ENCODE assay signal across 29 cellular contexts in the genomic region with DNA sequence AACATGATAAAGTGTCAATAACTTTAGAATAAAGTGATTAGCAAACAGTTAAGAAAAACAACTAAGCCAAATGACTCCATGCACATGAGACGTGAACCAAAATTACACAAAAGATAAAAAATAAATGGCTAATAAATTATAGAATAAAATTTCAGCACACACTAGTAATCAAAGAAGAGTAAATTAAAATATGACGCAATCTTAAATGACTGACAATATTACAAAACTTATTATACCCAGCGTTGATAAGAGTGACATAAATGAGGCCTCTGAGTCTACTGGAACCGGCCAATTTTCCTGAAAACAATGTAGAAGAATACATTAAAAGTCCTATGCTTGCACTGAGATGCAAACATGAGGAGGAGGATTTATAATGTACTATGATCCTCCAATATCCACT.
"Had no signal": no experiment of that assay in that cellular context is flagged by ENCODE, and none has a peak within 500 bp of the region (broad histone marks: within the 10 kb centered on the region; RNA-seq: fewer than 3 reads in every experiment).

No MANE protein-coding gene starts in this region.

- DNase-seq: stimulated activated CD4-positive, alpha-beta T cell treated with anti-CD3 and anti-CD28 coated beads, Interleukin-2, amount 100 ng/mL, for 48 hours; stimulated activated CD4-positive, alpha-beta T cell treated with anti-CD3 and anti-CD28 coated beads, Interleukin-4, amount 100 ng/mL, for 1 hour; stimulated activated CD4-positive, alpha-beta T cell treated with anti-CD3 and anti-CD28 coated beads, Interleukin-4, amount 100 ng/mL, for 24 hours; stimulated activated CD4-positive, alpha-beta T cell treated with anti-CD3 and anti-CD28 coated beads, Interleukin-4, amount 100 ng/mL, for 4 hours; stimulated activated CD8-positive, alpha-beta memory T cell treated with anti-CD3 and anti-CD28 coated beads, Interleukin-4, amount 100 ng/mL, for 48 hours; stimulated activated naive B cell treated with anti-CD40 and anti-IgM and Interleukin-4, amounts not matched to agents 10 μg/mL and 1 μg/mL and 100 μg/mL, for 72 hours; stimulated activated naive CD4-positive, alpha-beta T cell; stimulated activated naive CD4-positive, alpha-beta T cell treated with Interleukin-2 at 50 U/mL for 16 hours; stimulated activated naive CD8-positive, alpha-beta T cell treated with anti-CD3 and anti-CD28 coated beads, Interleukin-15, amount 100 ng/mL, for 72 hours; stimulated activated naive CD8-positive, alpha-beta T cell treated with anti-CD3 and anti-CD28 coated beads, Interleukin-15, Interleukin-2, amounts not matched to agents 100 U/mL and 50 U/mL, for 24 hours; stomach; substantia nigra; testis; thyroid gland; tibial artery; transverse colon; trophoblast cell; upper lobe of left lung; upper lobe of right lung; uterus had no signal

- H3K4me3 ChIP-seq: stomach, suprapubic skin, testis, thoracic aorta, thyroid gland, tibial artery, tibial nerve, transverse colon, upper lobe of left lung, upper lobe of right lung, uterus, vagina had no signal

- H3K4me3 Mint-ChIP-seq: stimulated activated effector memory CD8-positive, alpha-beta T cell treated with anti-CD3 and anti-CD28 coated beads, Interleukin-12 subunit alpha, Interleukin-12 subunit beta, amount 100 ng/mL, for 72 hours; stimulated activated memory B cell treated with anti-CD40 and anti-IgM and Interleukin-4, amounts not matched to agents 10 μg/mL and 1 μg/mL and 100 μg/mL, for 72 hours; stimulated activated naive B cell treated with anti-CD40 and anti-IgM and Interleukin-4, amounts not matched to agents 10 μg/mL and 1 μg/mL and 100 μg/mL, for 72 hours; stimulated activated naive CD8-positive, alpha-beta T cell treated with anti-CD3 and anti-CD28 coated beads, Interleukin-15, amount 100 ng/mL, for 72 hours; stimulated activated naive CD8-positive, alpha-beta T cell treated with anti-CD3 and anti-CD28 coated beads, Interleukin-15, Interleukin-2, amounts not matched to agents 100 ng/mL and 50 ng/mL, for 24 hours; type B pancreatic cell had no signal

- H3K36me3 ChIP-seq: stomach, suprapubic skin, thoracic aorta, thyroid gland, tibial artery, tibial nerve, transverse colon, upper lobe of left lung, upper lobe of right lung, uterus, vagina had no signal

- H3K36me3 Mint-ChIP-seq: stimulated activated effector memory CD8-positive, alpha-beta T cell treated with anti-CD3 and anti-CD28 coated beads, Interleukin-12 subunit alpha, Interleukin-12 subunit beta, amount 100 ng/mL, for 72 hours; stimulated activated memory B cell treated with anti-CD40 and anti-IgM and Interleukin-4, amounts not matched to agents 10 μg/mL and 1 μg/mL and 100 μg/mL, for 72 hours; stimulated activated naive B cell treated with anti-CD40 and anti-IgM and Interleukin-4, amounts not matched to agents 10 μg/mL and 1 μg/mL and 100 μg/mL, for 72 hours had no signal

- H3K27me3 ChIP-seq: stomach, suprapubic skin, testis, thyroid gland, tibial artery, tibial nerve, transverse colon, upper lobe of left lung, upper lobe of right lung, uterus, vagina had no signal

- H3K27me3 Mint-ChIP-seq: stimulated activated memory B cell treated with anti-CD40 and anti-IgM and Interleukin-4, amounts not matched to agents 10 μg/mL and 1 μg/mL and 100 μg/mL, for 72 hours; stimulated activated naive B cell treated with anti-CD40 and anti-IgM and Interleukin-4, amounts not matched to agents 10 μg/mL and 1 μg/mL and 100 μg/mL, for 72 hours; stimulated activated naive CD8-positive, alpha-beta T cell treated with anti-CD3 and anti-CD28 coated beads, Interleukin-15, amount 100 ng/mL, for 72 hours; type B pancreatic cell had no signal

- H3K27ac Mint-ChIP-seq: stimulated activated effector memory CD8-positive, alpha-beta T cell treated with anti-CD3 and anti-CD28 coated beads, Interleukin-12 subunit alpha, Interleukin-12 subunit beta, amount 100 ng/mL, for 72 hours; stimulated activated memory B cell treated with anti-CD40 and anti-IgM and Interleukin-4, amounts not matched to agents 10 μg/mL and 1 μg/mL and 100 μg/mL, for 72 hours; stimulated activated naive B cell treated with anti-CD40 and anti-IgM and Interleukin-4, amounts not matched to agents 10 μg/mL and 1 μg/mL and 100 μg/mL, for 72 hours; stimulated activated naive CD8-positive, alpha-beta T cell treated with anti-CD3 and anti-CD28 coated beads, Interleukin-15, amount 100 ng/mL, for 72 hours; stimulated activated naive CD8-positive, alpha-beta T cell treated with anti-CD3 and anti-CD28 coated beads, Interleukin-15, Interleukin-2, amounts not matched to agents 100 ng/mL and 50 ng/mL, for 24 hours; type B pancreatic cell had no signal

- H3K9me3 ChIP-seq: stomach, suprapubic skin, testis, thoracic aorta, thyroid gland, tibial artery, tibial nerve, transverse colon, upper lobe of left lung, upper lobe of right lung, uterus, vagina had no signal

- H3K4me1 ChIP-seq: stomach, suprapubic skin, testis, thyroid gland, tibial artery, tibial nerve, transverse colon, upper lobe of left lung, upper lobe of right lung, uterus, vagina had no signal

- H3K4me1 Mint-ChIP-seq: stimulated activated effector memory CD8-positive, alpha-beta T cell treated with anti-CD3 and anti-CD28 coated beads, Interleukin-12 subunit alpha, Interleukin-12 subunit beta, amount 100 ng/mL, for 72 hours; stimulated activated memory B cell treated with anti-CD40 and anti-IgM and Interleukin-4, amounts not matched to agents 10 μg/mL and 1 μg/mL and 100 μg/mL, for 72 hours; stimulated activated naive B cell treated with anti-CD40 and anti-IgM and Interleukin-4, amounts not matched to agents 10 μg/mL and 1 μg/mL and 100 μg/mL, for 72 hours; stimulated activated naive CD8-positive, alpha-beta T cell treated with anti-CD3 and anti-CD28 coated beads, Interleukin-15, amount 100 ng/mL, for 72 hours had no signal

- FAIRE-seq: urothelium cell line had no signal

- H3K27ac ChIP-seq: stomach, suprapubic skin, testis, thoracic aorta, thyroid gland, tibial artery, tibial nerve, transverse colon, upper lobe of left lung, upper lobe of right lung, uterus, vagina had no signal

- ATAC-seq: stimulated activated effector memory CD8-positive, alpha-beta T cell treated with anti-CD3 and anti-CD28 coated beads, Interleukin-12 subunit alpha, Interleukin-12 subunit beta, amount 100 ng/mL, for 72 hours; stimulated activated memory B cell treated with anti-CD40 and anti-IgM and Interleukin-4, amounts not matched to agents 10 μg/mL and 1 μg/mL and 100 μg/mL, for 72 hours; stimulated activated naive B cell treated with anti-CD40 and anti-IgM and Interleukin-4, amounts not matched to agents 10 μg/mL and 1 μg/mL and 100 μg/mL, for 72 hours; stimulated activated naive CD8-positive, alpha-beta T cell treated with anti-CD3 and anti-CD28 coated beads, Interleukin-15, amount 100 ng/mL, for 72 hours; stimulated activated naive CD8-positive, alpha-beta T cell treated with anti-CD3 and anti-CD28 coated beads, Interleukin-15, Interleukin-2, amounts not matched to agents 100 U/mL and 50 U/mL, for 24 hours; upper lobe of right lung had no signal

- H3K9me3 Mint-ChIP-seq: stimulated activated effector memory CD8-positive, alpha-beta T cell treated with anti-CD3 and anti-CD28 coated beads, Interleukin-12 subunit alpha, Interleukin-12 subunit beta, amount 100 ng/mL, for 72 hours; stimulated activated memory B cell treated with anti-CD40 and anti-IgM and Interleukin-4, amounts not matched to agents 10 μg/mL and 1 μg/mL and 100 μg/mL, for 72 hours; stimulated activated naive B cell treated with anti-CD40 and anti-IgM and Interleukin-4, amounts not matched to agents 10 μg/mL and 1 μg/mL and 100 μg/mL, for 72 hours; stimulated activated naive CD8-positive, alpha-beta T cell treated with anti-CD3 and anti-CD28 coated beads, Interleukin-15, amount 100 ng/mL, for 72 hours; stimulated activated naive CD8-positive, alpha-beta T cell treated with anti-CD3 and anti-CD28 coated beads, Interleukin-15, Interleukin-2, amounts not matched to agents 100 ng/mL and 50 ng/mL, for 24 hours; type B pancreatic cell had no signal
